ENCODE assay signal across 20 cellular contexts in genomic region chr2:168740360-168740759, GRCh38.
"Had no signal": no experiment of that assay in that cellular context is flagged by ENCODE, and none has a peak within 500 bp of the region (broad histone marks: within the 10 kb centered on the region; RNA-seq: fewer than 3 reads in every experiment).

No MANE protein-coding gene starts in this region.

- DNase-seq: activated CD4-positive, alpha-beta T cell treated with anti-CD3 and anti-CD28 coated beads for 48 hours; activated CD8-positive, alpha-beta memory T cell treated with anti-CD3 and anti-CD28 coated beads, Interleukin-2, amount 10 ng/mL, durations not matched to agents 7 days and 5 days; activated CD8-positive, alpha-beta T cell treated with anti-CD3 and anti-CD28 coated beads for 36 hours; activated effector memory CD4-positive, alpha-beta T cell treated with anti-CD3 and anti-CD28 coated beads, Interleukin-2, amount 50 U/mL, for 16 hours; activated naive CD4-positive, alpha-beta T cell treated with anti-CD3 and anti-CD28 coated beads, Interleukin-2, amount 10 ng/mL, durations not matched to agents 7 days and 5 days; activated T-cell treated with anti-CD3 and anti-CD28 coated beads for 4 hours; body of pancreas; foreskin fibroblast; mucosa of descending colon; nephron progenitor cell; pancreas; psoas muscle; right cardiac atrium; stimulated activated CD4-positive, alpha-beta T cell treated with anti-CD3 and anti-CD28 coated beads, Interleukin-1b, Interleukin-23, amount 100 ng/mL, for 48 hours; T1000; tibial artery had no signal

- H3K4me3 ChIP-seq: body of pancreas, cardiac muscle cell, mucosa of descending colon, pancreas, psoas muscle, skin epidermis, tibial artery had no signal

- H3K4me1 Mint-ChIP-seq: activated CD8-positive, alpha-beta memory T cell treated with anti-CD3 and anti-CD28 coated beads, Interleukin-2, amount 10 ng/mL, durations not matched to agents 7 days and 5 days; nephron progenitor cell had no signal

- ATAC-seq: activated CD8-positive, alpha-beta memory T cell treated with anti-CD3 and anti-CD28 coated beads, Interleukin-2, amount 10 ng/mL, durations not matched to agents 7 days and 5 days; activated CD8-positive, alpha-beta T cell treated with anti-CD3 and anti-CD28 coated beads for 36 hours; body of pancreas; mucosa of descending colon; pancreas; right cardiac atrium had no signal

- H3K27me3 Mint-ChIP-seq: activated CD8-positive, alpha-beta memory T cell treated with anti-CD3 and anti-CD28 coated beads, Interleukin-2, amount 10 ng/mL, durations not matched to agents 7 days and 5 days; activated CD8-positive, alpha-beta T cell treated with anti-CD3 and anti-CD28 coated beads for 36 hours; activated naive CD4-positive, alpha-beta T cell treated with anti-CD3 and anti-CD28 coated beads, Interleukin-2, amount 10 ng/mL, durations not matched to agents 7 days and 5 days; stimulated activated naive CD8-positive, alpha-beta T cell treated with anti-CD3 and anti-CD28 coated beads, Interleukin-15, Interleukin-2, amounts not matched to agents 100 ng/mL and 50 ng/mL, for 24 hours had no signal

- H3K27ac ChIP-seq: body of pancreas, cardiac muscle cell, pancreas, psoas muscle, skin epidermis, tibial artery had no signal

- H3K4me3 Mint-ChIP-seq: activated CD8-positive, alpha-beta memory T cell treated with anti-CD3 and anti-CD28 coated beads, Interleukin-2, amount 10 ng/mL, durations not matched to agents 7 days and 5 days; activated CD8-positive, alpha-beta T cell treated with anti-CD3 and anti-CD28 coated beads for 36 hours; activated naive CD4-positive, alpha-beta T cell treated with anti-CD3 and anti-CD28 coated beads, Interleukin-2, amount 10 ng/mL, durations not matched to agents 7 days and 5 days; nephron progenitor cell; stimulated activated naive CD8-positive, alpha-beta T cell treated with anti-CD3 and anti-CD28 coated beads, Interleukin-15, Interleukin-2, amounts not matched to agents 100 ng/mL and 50 ng/mL, for 24 hours; T-helper 1 cell treated with Interleukin-12 subunit alpha and Interleukin-12 subunit beta and Interleukin-4 antibody, amounts not matched to agents 30 μg/mL and 1 μg/mL, for 36 hours had no signal

- H3K4me1 ChIP-seq: body of pancreas, pancreas, psoas muscle, tibial artery had no signal

- H3K9me3 ChIP-seq: body of pancreas, mucosa of descending colon, pancreas, psoas muscle, tibial artery had no signal

- H3K36me3 Mint-ChIP-seq: activated CD8-positive, alpha-beta memory T cell treated with anti-CD3 and anti-CD28 coated beads, Interleukin-2, amount 10 ng/mL, durations not matched to agents 7 days and 5 days; activated naive CD4-positive, alpha-beta T cell treated with anti-CD3 and anti-CD28 coated beads, Interleukin-2, amount 10 ng/mL, durations not matched to agents 7 days and 5 days had no signal

- H3K27ac Mint-ChIP-seq: activated CD8-positive, alpha-beta memory T cell treated with anti-CD3 and anti-CD28 coated beads, Interleukin-2, amount 10 ng/mL, durations not matched to agents 7 days and 5 days; activated CD8-positive, alpha-beta T cell treated with anti-CD3 and anti-CD28 coated beads for 36 hours; activated naive CD4-positive, alpha-beta T cell treated with anti-CD3 and anti-CD28 coated beads, Interleukin-2, amount 10 ng/mL, durations not matched to agents 7 days and 5 days; stimulated activated naive CD8-positive, alpha-beta T cell treated with anti-CD3 and anti-CD28 coated beads, Interleukin-15, Interleukin-2, amounts not matched to agents 100 ng/mL and 50 ng/mL, for 24 hours; T-helper 1 cell treated with Interleukin-12 subunit alpha and Interleukin-12 subunit beta and Interleukin-4 antibody, amounts not matched to agents 30 μg/mL and 1 μg/mL, for 36 hours had no signal

- H3K27me3 ChIP-seq: body of pancreas, cardiac muscle cell, pancreas, tibial artery had no signal

- H3K36me3 ChIP-seq: cardiac muscle cell, pancreas, tibial artery had no signal

- H3K9me3 Mint-ChIP-seq: activated CD8-positive, alpha-beta T cell treated with anti-CD3 and anti-CD28 coated beads for 36 hours; activated naive CD4-positive, alpha-beta T cell treated with anti-CD3 and anti-CD28 coated beads, Interleukin-2, amount 10 ng/mL, durations not matched to agents 7 days and 5 days; nephron progenitor cell; stimulated activated naive CD8-positive, alpha-beta T cell treated with anti-CD3 and anti-CD28 coated beads, Interleukin-15, Interleukin-2, amounts not matched to agents 100 ng/mL and 50 ng/mL, for 24 hours; T-helper 1 cell treated with Interleukin-12 subunit alpha and Interleukin-12 subunit beta and Interleukin-4 antibody, amounts not matched to agents 30 μg/mL and 1 μg/mL, for 36 hours had no signal
